ENCODE assay signal across 27 cellular contexts in the genomic region with DNA sequence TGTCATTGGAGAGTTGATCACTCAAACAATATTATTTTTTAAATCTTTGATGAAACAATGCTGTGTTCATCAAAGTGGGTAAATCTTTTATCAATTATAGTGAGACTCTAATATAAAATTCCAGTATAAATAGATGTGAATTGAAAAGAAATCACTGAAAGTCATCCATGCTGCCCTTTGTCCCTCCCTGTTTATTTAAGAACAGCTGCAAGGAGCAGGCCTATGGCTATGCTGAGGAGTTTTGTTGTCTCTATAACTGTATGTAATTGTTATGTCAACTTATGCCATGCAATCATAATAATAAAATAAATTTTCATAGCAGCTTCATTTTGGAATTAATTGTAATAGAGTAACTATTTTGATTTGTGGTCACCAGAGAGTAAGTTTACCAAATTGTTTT.
"Had no signal": no experiment of that assay in that cellular context is flagged by ENCODE, and none has a peak within 500 bp of the region (broad histone marks: within the 10 kb centered on the region; RNA-seq: fewer than 3 reads in every experiment).

No MANE protein-coding gene starts in this region.

- H3K9me3 ChIP-seq: neutrophil, ovary, psoas muscle, right lobe of liver, sigmoid colon, suprapubic skin, testis, tibial nerve, upper lobe of left lung, vagina had no signal

- H3K4me1 ChIP-seq: parathyroid adenoma, psoas muscle, right lobe of liver, sigmoid colon, suprapubic skin, testis, tibial nerve, upper lobe of left lung, vagina had no signal

- DNase-seq: naive thymus-derived CD8-positive, alpha-beta T cell; nephron progenitor cell; nucleus accumbens; ovary; posterior cingulate gyrus; psoas muscle; right cardiac atrium; right lobe of liver; sigmoid colon; small intestine; stimulated activated CD4-positive, alpha-beta T cell treated with anti-CD3 and anti-CD28 coated beads, Interleukin-15, amount 100 ng/mL, for 24 hours; stimulated activated CD4-positive, alpha-beta T cell treated with anti-CD3 and anti-CD28 coated beads, Interleukin-2, amount 100 ng/mL, for 24 hours; stimulated activated CD4-positive, alpha-beta T cell treated with anti-CD3 and anti-CD28 coated beads, Interleukin-2, amount 100 ng/mL, for 48 hours; stimulated activated CD4-positive, alpha-beta T cell treated with anti-CD3 and anti-CD28 coated beads, Interleukin-4, amount 100 ng/mL, for 24 hours; stimulated activated CD8-positive, alpha-beta memory T cell treated with anti-CD3 and anti-CD28 coated beads, Interleukin-4, amount 100 ng/mL, for 48 hours; stimulated activated naive CD4-positive, alpha-beta T cell; stimulated activated naive CD8-positive, alpha-beta T cell treated with anti-CD3 and anti-CD28 coated beads, Interleukin-15, amount 100 ng/mL, for 72 hours; stimulated activated naive CD8-positive, alpha-beta T cell treated with anti-CD3 and anti-CD28 coated beads, Interleukin-15, Interleukin-2, amounts not matched to agents 100 U/mL and 50 U/mL, for 24 hours; substantia nigra; testis; trophoblast cell; upper lobe of left lung had no signal

- H3K27ac ChIP-seq: neutrophil, ovary, parathyroid adenoma, psoas muscle, right lobe of liver, sigmoid colon, suprapubic skin, testis, tibial nerve, upper lobe of left lung, vagina had no signal

- H3K36me3 ChIP-seq: neutrophil, ovary, right lobe of liver, sigmoid colon, suprapubic skin, tibial nerve, upper lobe of left lung, vagina had no signal

- H3K4me3 ChIP-seq: ovary, psoas muscle, right lobe of liver, sigmoid colon, suprapubic skin, testis, tibial nerve, upper lobe of left lung, vagina had no signal

- H3K27me3 ChIP-seq: neutrophil, ovary, right lobe of liver, sigmoid colon, suprapubic skin, testis, tibial nerve, upper lobe of left lung, vagina had no signal
